Comparison of ENCODE assay signal across 1 cellular context in genomic region chr7:56537477-56537876, GRCh38.
TF ChIP-seq lines count a peak whose summit lies in the region.

No MANE protein-coding gene starts in this region.

TF ChIP-seq in SK-N-SH treated with all-trans-retinoic acid at 6 μM for 48 hours, 23 proteins besides CTCF, POLR2A, EP300 and RAD21 (continued from another document):
- TF ChIP-seq ZC3H10 (CRISPR knock-in tag; IDR thresholded peaks at IDR 0.05) (no peak), SNAI2 (CRISPR knock-in tag; IDR thresholded peaks at IDR 0.05) (no peak), ZNF70 (CRISPR knock-in tag; IDR thresholded peaks at IDR 0.05) (no peak)
